9 cellular contexts compared by ENCODE assay signal in the genomic region with DNA sequence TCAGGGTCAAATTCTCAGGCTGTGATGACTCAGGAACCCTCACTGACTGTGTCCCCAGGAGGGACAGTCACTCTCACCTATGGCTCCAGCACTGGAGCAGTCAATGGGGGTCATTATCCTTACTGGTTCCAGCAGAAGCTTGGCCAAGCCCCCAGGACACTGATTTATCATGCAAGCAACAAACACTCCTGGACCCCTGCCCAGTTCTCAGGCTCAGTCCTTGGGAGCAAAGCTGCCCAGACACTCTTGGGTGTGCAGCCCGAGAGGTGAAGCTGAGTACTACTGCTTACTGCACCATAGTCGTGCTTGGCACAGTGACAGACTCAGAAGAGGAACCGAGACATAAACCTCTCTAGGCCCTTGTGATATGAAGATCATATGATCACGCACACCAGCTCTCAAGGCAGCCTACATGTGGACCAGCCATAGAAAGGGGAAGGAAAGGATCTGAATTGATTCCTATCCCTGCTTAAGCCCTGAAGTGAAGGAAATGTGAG. TPM values are rescaled to one million over a fixed set of nuclear protein-coding genes. Genes with fewer than 3 reads are reported as not detected.
DNase-seq lines count a peak whose midpoint lies in the region; ATAC-seq and TF ChIP-seq lines count a peak whose summit lies in the region.
"Had no signal": no experiment of that assay in that cellular context is flagged by ENCODE, and none has a peak within 500 bp of the region (broad histone marks: within the 10 kb centered on the region; RNA-seq: fewer than 3 reads in every experiment).

No MANE protein-coding gene starts in this region.

- peaks cover 46% of the 10 kb centered on the region for H3K27me3 Mint-ChIP-seq in activated T-cell treated with anti-CD3 and anti-CD28 coated beads, Interleukin-2, amount 50 U/mL, for 24 hours
- H3K27me3 Mint-ChIP-seq in Caco-2 (ENCODE audit: insufficient read depth, unreplicated experiment), result peaks cover 10% of the 10 kb centered on the region

- CTCF ChIA-PET in Caco-2 (lab: Charles Lee), result no interaction called here

- H3K36me3 ChIP-seq in lung (ENCODE audit: control insufficient read depth in 2 of 2, insufficient read depth in 2 of 2, low read length in 2 of 2), result no peaks in the 10 kb centered on the region
- no peaks in the 10 kb centered on the region for H3K36me3 ChIP-seq in Caco-2 (ENCODE audit: control insufficient read depth, insufficient read depth, low read length)

- 9 to 14% methylated on average over 4 of the region's 4 CpGs for WGBS in lung, 2 donors

- ATAC-seq in GM18498 (IDR thresholded peaks at IDR 0.05; ENCODE audit: unreplicated experiment), result peak; percentile 93
- ATAC-seq in GM21576 (IDR thresholded peaks at IDR 0.05; ENCODE audit: unreplicated experiment), result peak; percentile 91
- no peak for ATAC-seq in lung (ENCODE audit: insufficient read depth, low FRiP score)

- no peak overlapping the region for H3K27ac Mint-ChIP-seq in activated T-cell treated with anti-CD3 and anti-CD28 coated beads, Interleukin-2, amount 50 U/mL, for 24 hours
- H3K27ac Mint-ChIP-seq in Caco-2 (ENCODE audit: unreplicated experiment), result no peak overlapping the region
- H3K27ac Mint-ChIP-seq: T-helper 1 cell treated with Interleukin-12 subunit alpha and Interleukin-12 subunit beta and Interleukin-4 antibody, amounts not matched to agents 30 μg/mL and 1 μg/mL, for 36 hours had no signal

- H3K9me3 ChIP-seq in lung (ENCODE audit: control insufficient read depth in 2 of 2, insufficient read depth in 1 of 2, low read length in 1 of 2) (peaks cover 3 to 9% of the 10 kb centered on the region in 2 donors), Caco-2 (peaks cover 8% of the 10 kb centered on the region; the same call in 1 of the 2 replicates)

- H3K36me3 Mint-ChIP-seq in activated T-cell treated with anti-CD3 and anti-CD28 coated beads, Interleukin-2, amount 50 U/mL, for 24 hours (ENCODE audit: low read depth), result no peaks in the 10 kb centered on the region
- H3K36me3 Mint-ChIP-seq in Caco-2 (ENCODE audit: insufficient read depth, unreplicated experiment), result no peaks in the 10 kb centered on the region

- no peak overlapping the region for H3K4me3 Mint-ChIP-seq in activated T-cell treated with anti-CD3 and anti-CD28 coated beads, Interleukin-2, amount 50 U/mL, for 24 hours
- H3K4me3 Mint-ChIP-seq in Caco-2 (ENCODE audit: unreplicated experiment), result no peak overlapping the region
- H3K4me3 Mint-ChIP-seq: T-helper 1 cell treated with Interleukin-12 subunit alpha and Interleukin-12 subunit beta and Interleukin-4 antibody, amounts not matched to agents 30 μg/mL and 1 μg/mL, for 36 hours had no signal

- POLR2A ChIA-PET in Caco-2 (lab: Charles Lee), result interaction anchor here (0.8 kb wide), 1 partner anchor 152 kb away, joined by 3 read pairs; no protein-coding TSS in a partner anchor

- intact Hi-C loops in Caco-2 (cut with micrococcal nuclease; ENCODE audit: unreplicated experiment), result no loop called here

- BruUV-seq in Caco-2 (replicated peaks; lab: Mats Ljungman, UMichigan), result no TSS peak

- TF ChIP-seq CTCF in lung (IDR thresholded peaks at IDR 0.05; ENCODE audit: control extremely low read depth, extremely low read depth) (no peak), Caco-2 (IDR thresholded peaks at IDR 0.05; ENCODE audit: insufficient read depth in 1 of 2, low read depth in 1 of 2, low read length in 1 of 2, severe bottlenecking in 1 of 2, unreplicated experiment in 1 of 2) (no peak)

- no peaks in the 10 kb centered on the region for H3K4me1 ChIP-seq in lung (ENCODE audit: control insufficient read depth in 2 of 2, insufficient read depth in 2 of 2, low read length in 2 of 2)
- no peaks in the 10 kb centered on the region for H3K4me1 ChIP-seq in Caco-2

- H3K9me3 Mint-ChIP-seq in activated T-cell treated with anti-CD3 and anti-CD28 coated beads, Interleukin-2, amount 50 U/mL, for 24 hours, result peaks cover 14% of the 10 kb centered on the region
- peaks cover 19% of the 10 kb centered on the region for H3K9me3 Mint-ChIP-seq in Caco-2 (ENCODE audit: unreplicated experiment)
- H3K9me3 Mint-ChIP-seq: T-helper 1 cell treated with Interleukin-12 subunit alpha and Interleukin-12 subunit beta and Interleukin-4 antibody, amounts not matched to agents 30 μg/mL and 1 μg/mL, for 36 hours had no signal

- DNase-seq in Kasumi-1 (lab: John Stamatoyannopoulos, UW) (peak; percentile 52 to 58), lung (ENCODE audit: low spot score) (peak; percentile 35), NCI-H446 (lab: John Stamatoyannopoulos, UW) (no peak), NCI-H1694 (lab: John Stamatoyannopoulos, UW) (no peak), Caco-2 (no peak)
- DNase-seq in activated T-cell treated with anti-CD3 and anti-CD28 coated beads, Interleukin-2, amount 50 U/mL, for 24 hours, result no peak

- H3K27me3 ChIP-seq in lung (ENCODE audit: control insufficient read depth, insufficient read depth) (no peaks in the 10 kb centered on the region), Caco-2 (replicated peaks; ENCODE audit: control insufficient read depth, insufficient read depth, low read length) (no peaks in the 10 kb centered on the region)

- H3K4me1 Mint-ChIP-seq in activated T-cell treated with anti-CD3 and anti-CD28 coated beads, Interleukin-2, amount 50 U/mL, for 24 hours (ENCODE audit: low read depth), result no peaks in the 10 kb centered on the region
- H3K4me1 Mint-ChIP-seq in Caco-2 (ENCODE audit: low read depth, unreplicated experiment), result no peaks in the 10 kb centered on the region

- H3K27ac ChIP-seq in lung (ENCODE audit: low read depth in 1 of 2, low read length in 1 of 2), result no peak overlapping the region

- no peak overlapping the region for H3K4me3 ChIP-seq in lung
- no peak overlapping the region for H3K4me3 ChIP-seq in Caco-2 (ENCODE audit: low read depth, low read length)

RNA-seq across cellular contexts. Expression of gene ZNF280B, which starts 58.2 kb away (rescaled TPM):
- total RNA-seq in lung (under 1 TPM; 0.49 to 0.97 TPM), Caco-2 (2022) (3.9 and 4.0 TPM in 2 replicates)
- polyA plus RNA-seq in lung, result under 1 TPM; 0.11 to 0.14 TPM

Comparison
In these comparisons a context has a peak if more than half of its experiments do, and no peak if none do; other contexts are left out.
1. DNase-seq: peak in Kasumi-1 (2 of 2) and lung (single experiment); none in NCI-H446 (0 of 2), NCI-H1694 (single experiment), activated T-cell treated with anti-CD3 and anti-CD28 coated beads, Interleukin-2, amount 50 U/mL, for 24 hours (single experiment) and Caco-2 (0 of 2).